Comparison of ENCODE assay signal across 1 cellular context in the genomic region with DNA sequence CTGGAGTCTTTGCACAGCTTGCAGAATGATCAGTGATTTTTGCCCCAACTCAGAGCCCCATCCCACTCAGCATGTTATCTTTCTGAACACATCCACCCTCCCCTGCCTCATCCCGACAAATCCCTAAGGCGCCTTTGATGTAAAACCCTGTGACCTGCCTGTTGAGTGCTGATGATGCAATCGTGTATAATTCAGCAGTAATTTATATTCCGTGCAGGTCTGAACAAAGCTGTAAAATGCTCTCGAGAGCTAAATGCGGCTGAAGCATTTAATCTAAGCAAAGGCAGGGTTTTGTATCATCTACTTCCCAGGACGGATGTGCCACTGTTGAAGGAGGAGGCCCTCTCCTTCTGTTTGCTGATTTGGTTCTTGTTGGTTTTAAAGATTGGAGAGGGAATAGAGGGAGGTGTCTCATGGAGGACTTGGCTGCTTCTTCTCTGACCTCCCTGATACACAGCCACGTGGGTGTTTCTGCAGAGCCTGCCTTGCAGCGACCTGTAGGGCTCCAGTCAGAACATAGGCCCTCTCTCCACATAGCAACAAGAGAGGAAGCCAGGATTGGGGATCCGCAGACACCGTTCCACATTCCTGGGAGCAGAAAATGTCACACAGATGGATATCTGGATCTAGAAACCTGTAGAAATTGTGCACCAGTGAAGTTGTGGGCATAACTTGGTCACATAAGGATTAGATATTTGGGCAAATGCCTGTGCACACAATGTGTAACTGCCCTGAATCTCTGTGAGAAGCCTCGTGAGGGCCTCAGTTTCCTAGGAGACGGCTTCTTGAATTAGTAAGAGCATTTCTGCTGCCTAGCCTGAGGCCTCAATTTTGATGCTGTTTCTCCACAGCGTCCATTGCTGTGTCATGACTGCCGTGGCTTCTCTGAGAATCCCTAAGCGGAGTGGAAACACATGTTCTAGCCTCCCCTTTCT.
TF ChIP-seq lines count a peak whose summit lies in the region.

No MANE protein-coding gene starts in this region.

TF ChIP-seq in K562, 482 proteins besides CTCF, POLR2A, EP300 and RAD21 (continued from another document and continues in another):
- TF ChIP-seq, protein P1, sequence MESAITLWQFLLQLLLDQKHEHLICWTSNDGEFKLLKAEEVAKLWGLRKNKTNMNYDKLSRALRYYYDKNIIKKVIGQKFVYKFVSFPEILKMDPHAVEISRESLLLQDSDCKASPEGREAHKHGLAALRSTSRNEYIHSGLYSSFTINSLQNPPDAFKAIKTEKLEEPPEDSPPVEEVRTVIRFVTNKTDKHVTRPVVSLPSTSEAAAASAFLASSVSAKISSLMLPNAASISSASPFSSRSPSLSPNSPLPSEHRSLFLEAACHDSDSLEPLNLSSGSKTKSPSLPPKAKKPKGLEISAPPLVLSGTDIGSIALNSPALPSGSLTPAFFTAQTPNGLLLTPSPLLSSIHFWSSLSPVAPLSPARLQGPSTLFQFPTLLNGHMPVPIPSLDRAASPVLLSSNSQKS (CRISPR knock-in tag; IDR thresholded peaks at IDR 0.05) = no peak
- no peak for TF ChIP-seq TEAD2 (tag; IDR thresholded peaks at IDR 0.05)
- no peak for TF ChIP-seq ZNF75A (CRISPR knock-in tag; IDR thresholded peaks at IDR 0.05)
- TF ChIP-seq, protein P2, sequence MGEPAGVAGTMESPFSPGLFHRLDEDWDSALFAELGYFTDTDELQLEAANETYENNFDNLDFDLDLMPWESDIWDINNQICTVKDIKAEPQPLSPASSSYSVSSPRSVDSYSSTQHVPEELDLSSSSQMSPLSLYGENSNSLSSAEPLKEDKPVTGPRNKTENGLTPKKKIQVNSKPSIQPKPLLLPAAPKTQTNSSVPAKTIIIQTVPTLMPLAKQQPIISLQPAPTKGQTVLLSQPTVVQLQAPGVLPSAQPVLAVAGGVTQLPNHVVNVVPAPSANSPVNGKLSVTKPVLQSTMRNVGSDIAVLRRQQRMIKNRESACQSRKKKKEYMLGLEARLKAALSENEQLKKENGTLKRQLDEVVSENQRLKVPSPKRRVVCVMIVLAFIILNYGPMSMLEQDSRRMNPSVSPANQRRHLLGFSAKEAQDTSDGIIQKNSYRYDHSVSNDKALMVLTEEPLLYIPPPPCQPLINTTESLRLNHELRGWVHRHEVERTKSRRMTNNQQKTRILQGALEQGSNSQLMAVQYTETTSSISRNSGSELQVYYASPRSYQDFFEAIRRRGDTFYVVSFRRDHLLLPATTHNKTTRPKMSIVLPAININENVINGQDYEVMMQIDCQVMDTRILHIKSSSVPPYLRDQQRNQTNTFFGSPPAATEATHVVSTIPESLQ (CRISPR knock-in tag; IDR thresholded peaks at IDR 0.05) = no peak
- no peak for TF ChIP-seq XRCC5 (IDR thresholded peaks at IDR 0.05; ENCODE audit: low read depth, low read length)
- TF ChIP-seq TCF3 (CRISPR knock-in tag; IDR thresholded peaks at IDR 0.05) = peak; percentile 51
- no peak for TF ChIP-seq POLR2H (tag; IDR thresholded peaks at IDR 0.05; ENCODE audit: low read depth)
- TF ChIP-seq SREBF2 (CRISPR knock-in tag; IDR thresholded peaks at IDR 0.05) = no peak
- no peak for TF ChIP-seq NRF1 (conservative IDR thresholded peaks at IDR 0.05 in 1 of 2, IDR thresholded peaks at IDR 0.05 in 1 of 2)
- TF ChIP-seq ZNF696 (CRISPR knock-in tag; conservative IDR thresholded peaks at IDR 0.05) = no peak
- TF ChIP-seq ZNF347 (CRISPR knock-in tag; IDR thresholded peaks at IDR 0.05; ENCODE audit: low read depth) = no peak
- TF ChIP-seq, protein P3, sequence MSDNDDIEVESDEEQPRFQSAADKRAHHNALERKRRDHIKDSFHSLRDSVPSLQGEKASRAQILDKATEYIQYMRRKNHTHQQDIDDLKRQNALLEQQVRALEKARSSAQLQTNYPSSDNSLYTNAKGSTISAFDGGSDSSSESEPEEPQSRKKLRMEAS (CRISPR knock-in tag; IDR thresholded peaks at IDR 0.05) = no peak
- no peak for TF ChIP-seq CBFB (CRISPR knock-in tag; IDR thresholded peaks at IDR 0.05)
- TF ChIP-seq, protein P4, sequence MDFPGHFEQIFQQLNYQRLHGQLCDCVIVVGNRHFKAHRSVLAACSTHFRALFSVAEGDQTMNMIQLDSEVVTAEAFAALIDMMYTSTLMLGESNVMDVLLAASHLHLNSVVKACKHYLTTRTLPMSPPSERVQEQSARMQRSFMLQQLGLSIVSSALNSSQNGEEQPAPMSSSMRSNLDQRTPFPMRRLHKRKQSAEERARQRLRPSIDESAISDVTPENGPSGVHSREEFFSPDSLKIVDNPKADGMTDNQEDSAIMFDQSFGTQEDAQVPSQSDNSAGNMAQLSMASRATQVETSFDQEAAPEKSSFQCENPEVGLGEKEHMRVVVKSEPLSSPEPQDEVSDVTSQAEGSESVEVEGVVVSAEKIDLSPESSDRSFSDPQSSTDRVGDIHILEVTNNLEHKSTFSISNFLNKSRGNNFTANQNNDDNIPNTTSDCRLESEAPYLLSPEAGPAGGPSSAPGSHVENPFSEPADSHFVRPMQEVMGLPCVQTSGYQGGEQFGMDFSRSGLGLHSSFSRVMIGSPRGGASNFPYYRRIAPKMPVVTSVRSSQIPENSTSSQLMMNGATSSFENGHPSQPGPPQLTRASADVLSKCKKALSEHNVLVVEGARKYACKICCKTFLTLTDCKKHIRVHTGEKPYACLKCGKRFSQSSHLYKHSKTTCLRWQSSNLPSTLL (IDR thresholded peaks at IDR 0.05) = no peak
- no peak for TF ChIP-seq ZNF717 (CRISPR knock-in tag; IDR thresholded peaks at IDR 0.05)
- no peak for TF ChIP-seq NCOA4 (IDR thresholded peaks at IDR 0.05; ENCODE audit: partially characterized antibody)
- TF ChIP-seq TAL1 (IDR thresholded peaks at IDR 0.05) = peak; percentile 51; the same call in 1 of the 2 replicates
- no peak for TF ChIP-seq FOXP1 (CRISPR knock-in tag; IDR thresholded peaks at IDR 0.05)
- TF ChIP-seq NCOR1 (IDR thresholded peaks at IDR 0.05) = no peak
- TF ChIP-seq, protein P5, sequence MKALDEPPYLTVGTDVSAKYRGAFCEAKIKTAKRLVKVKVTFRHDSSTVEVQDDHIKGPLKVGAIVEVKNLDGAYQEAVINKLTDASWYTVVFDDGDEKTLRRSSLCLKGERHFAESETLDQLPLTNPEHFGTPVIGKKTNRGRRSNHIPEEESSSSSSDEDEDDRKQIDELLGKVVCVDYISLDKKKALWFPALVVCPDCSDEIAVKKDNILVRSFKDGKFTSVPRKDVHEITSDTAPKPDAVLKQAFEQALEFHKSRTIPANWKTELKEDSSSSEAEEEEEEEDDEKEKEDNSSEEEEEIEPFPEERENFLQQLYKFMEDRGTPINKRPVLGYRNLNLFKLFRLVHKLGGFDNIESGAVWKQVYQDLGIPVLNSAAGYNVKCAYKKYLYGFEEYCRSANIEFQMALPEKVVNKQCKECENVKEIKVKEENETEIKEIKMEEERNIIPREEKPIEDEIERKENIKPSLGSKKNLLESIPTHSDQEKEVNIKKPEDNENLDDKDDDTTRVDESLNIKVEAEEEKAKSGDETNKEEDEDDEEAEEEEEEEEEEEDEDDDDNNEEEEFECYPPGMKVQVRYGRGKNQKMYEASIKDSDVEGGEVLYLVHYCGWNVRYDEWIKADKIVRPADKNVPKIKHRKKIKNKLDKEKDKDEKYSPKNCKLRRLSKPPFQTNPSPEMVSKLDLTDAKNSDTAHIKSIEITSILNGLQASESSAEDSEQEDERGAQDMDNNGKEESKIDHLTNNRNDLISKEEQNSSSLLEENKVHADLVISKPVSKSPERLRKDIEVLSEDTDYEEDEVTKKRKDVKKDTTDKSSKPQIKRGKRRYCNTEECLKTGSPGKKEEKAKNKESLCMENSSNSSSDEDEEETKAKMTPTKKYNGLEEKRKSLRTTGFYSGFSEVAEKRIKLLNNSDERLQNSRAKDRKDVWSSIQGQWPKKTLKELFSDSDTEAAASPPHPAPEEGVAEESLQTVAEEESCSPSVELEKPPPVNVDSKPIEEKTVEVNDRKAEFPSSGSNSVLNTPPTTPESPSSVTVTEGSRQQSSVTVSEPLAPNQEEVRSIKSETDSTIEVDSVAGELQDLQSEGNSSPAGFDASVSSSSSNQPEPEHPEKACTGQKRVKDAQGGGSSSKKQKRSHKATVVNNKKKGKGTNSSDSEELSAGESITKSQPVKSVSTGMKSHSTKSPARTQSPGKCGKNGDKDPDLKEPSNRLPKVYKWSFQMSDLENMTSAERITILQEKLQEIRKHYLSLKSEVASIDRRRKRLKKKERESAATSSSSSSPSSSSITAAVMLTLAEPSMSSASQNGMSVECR (CRISPR knock-in tag; IDR thresholded peaks at IDR 0.05) = no peak
- TF ChIP-seq ZNF431 (CRISPR knock-in tag; IDR thresholded peaks at IDR 0.05) = no peak
- TF ChIP-seq, protein P6, sequence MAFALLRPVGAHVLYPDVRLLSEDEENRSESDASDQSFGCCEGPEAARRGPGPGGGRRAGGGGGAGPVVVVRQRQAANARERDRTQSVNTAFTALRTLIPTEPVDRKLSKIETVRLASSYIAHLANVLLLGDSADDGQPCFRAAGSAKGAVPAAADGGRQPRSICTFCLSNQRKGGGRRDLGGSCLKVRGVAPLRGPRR (CRISPR knock-in tag; IDR thresholded peaks at IDR 0.05) = no peak
- no peak for TF ChIP-seq ZKSCAN3 (CRISPR knock-in tag; IDR thresholded peaks at IDR 0.05)
- TF ChIP-seq ZNF583 (CRISPR knock-in tag; IDR thresholded peaks at IDR 0.05) = no peak
- no peak for TF ChIP-seq ZNF23 (CRISPR knock-in tag; IDR thresholded peaks at IDR 0.05)
- TF ChIP-seq PTTG1 (tag; IDR thresholded peaks at IDR 0.05; ENCODE audit: low read depth) = no peak
- TF ChIP-seq ZNF324 (CRISPR knock-in tag; IDR thresholded peaks at IDR 0.05) = no peak
- TF ChIP-seq U2AF2 (optimal IDR thresholded peaks at IDR 0.05; ENCODE audit: low read depth, low read length) = no peak
- TF ChIP-seq SAP30 (IDR thresholded peaks at IDR 0.05; ENCODE audit: borderline replicate concordance, insufficient read depth, low read depth, low read length, poor library complexity, severe bottlenecking) = no peak
- no peak for TF ChIP-seq PRPF4 (IDR thresholded peaks at IDR 0.05; ENCODE audit: insufficient read depth, low read depth, low read length, poor library complexity, severe bottlenecking)
- TF ChIP-seq CREB1 (IDR thresholded peaks at IDR 0.05) = no peak
- no peak for TF ChIP-seq CREB1 (CRISPR knock-in tag; IDR thresholded peaks at IDR 0.05)
- TF ChIP-seq, protein P7, sequence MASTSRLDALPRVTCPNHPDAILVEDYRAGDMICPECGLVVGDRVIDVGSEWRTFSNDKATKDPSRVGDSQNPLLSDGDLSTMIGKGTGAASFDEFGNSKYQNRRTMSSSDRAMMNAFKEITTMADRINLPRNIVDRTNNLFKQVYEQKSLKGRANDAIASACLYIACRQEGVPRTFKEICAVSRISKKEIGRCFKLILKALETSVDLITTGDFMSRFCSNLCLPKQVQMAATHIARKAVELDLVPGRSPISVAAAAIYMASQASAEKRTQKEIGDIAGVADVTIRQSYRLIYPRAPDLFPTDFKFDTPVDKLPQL (IDR thresholded peaks at IDR 0.05; ENCODE audit: extremely low read depth, insufficient read length) = no peak
- TF ChIP-seq ETS2 (tag; IDR thresholded peaks at IDR 0.05; ENCODE audit: borderline replicate concordance, poor library complexity, severe bottlenecking) = no peak
- TF ChIP-seq ZBTB7A (IDR thresholded peaks at IDR 0.05; ENCODE audit: borderline replicate concordance, control insufficient read depth, low read depth, low read length) = no peak
- TF ChIP-seq DDX20 (tag; IDR thresholded peaks at IDR 0.05; ENCODE audit: low read depth) = no peak
- TF ChIP-seq, protein P8, sequence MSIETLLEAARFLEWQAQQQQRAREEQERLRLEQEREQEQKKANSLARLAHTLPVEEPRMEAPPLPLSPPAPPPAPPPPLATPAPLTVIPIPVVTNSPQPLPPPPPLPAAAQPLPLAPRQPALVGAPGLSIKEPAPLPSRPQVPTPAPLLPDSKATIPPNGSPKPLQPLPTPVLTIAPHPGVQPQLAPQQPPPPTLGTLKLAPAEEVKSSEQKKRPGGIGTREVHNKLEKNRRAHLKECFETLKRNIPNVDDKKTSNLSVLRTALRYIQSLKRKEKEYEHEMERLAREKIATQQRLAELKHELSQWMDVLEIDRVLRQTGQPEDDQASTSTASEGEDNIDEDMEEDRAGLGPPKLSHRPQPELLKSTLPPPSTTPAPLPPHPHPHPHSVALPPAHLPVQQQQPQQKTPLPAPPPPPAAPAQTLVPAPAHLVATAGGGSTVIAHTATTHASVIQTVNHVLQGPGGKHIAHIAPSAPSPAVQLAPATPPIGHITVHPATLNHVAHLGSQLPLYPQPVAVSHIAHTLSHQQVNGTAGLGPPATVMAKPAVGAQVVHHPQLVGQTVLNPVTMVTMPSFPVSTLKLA (conservative IDR thresholded peaks at IDR 0.05) = no peak
- no peak for TF ChIP-seq RFX5 (IDR thresholded peaks at IDR 0.05; ENCODE audit: low read depth, low read length)
- TF ChIP-seq HMG20B (CRISPR knock-in tag; IDR thresholded peaks at IDR 0.05) = no peak
- TF ChIP-seq FOXM1 (IDR thresholded peaks at IDR 0.05; ENCODE audit: low read depth) = no peak
- no peak for TF ChIP-seq FOXM1 (CRISPR knock-in tag; IDR thresholded peaks at IDR 0.05; ENCODE audit: low read depth)
- no peak for TF ChIP-seq MAFF (IDR thresholded peaks at IDR 0.05; ENCODE audit: low read length)
- no peak for TF ChIP-seq SRSF9 (IDR thresholded peaks at IDR 0.05; ENCODE audit: borderline replicate concordance, low read depth, low read length)
- no peak for TF ChIP-seq NCOA2 (IDR thresholded peaks at IDR 0.05; ENCODE audit: partially characterized antibody in 2 of 2)
- no peak for TF ChIP-seq STAT5B (CRISPR knock-in tag; IDR thresholded peaks at IDR 0.05)
- TF ChIP-seq ZNF57 (CRISPR knock-in tag; IDR thresholded peaks at IDR 0.05) = no peak
- TF ChIP-seq, protein P9, sequence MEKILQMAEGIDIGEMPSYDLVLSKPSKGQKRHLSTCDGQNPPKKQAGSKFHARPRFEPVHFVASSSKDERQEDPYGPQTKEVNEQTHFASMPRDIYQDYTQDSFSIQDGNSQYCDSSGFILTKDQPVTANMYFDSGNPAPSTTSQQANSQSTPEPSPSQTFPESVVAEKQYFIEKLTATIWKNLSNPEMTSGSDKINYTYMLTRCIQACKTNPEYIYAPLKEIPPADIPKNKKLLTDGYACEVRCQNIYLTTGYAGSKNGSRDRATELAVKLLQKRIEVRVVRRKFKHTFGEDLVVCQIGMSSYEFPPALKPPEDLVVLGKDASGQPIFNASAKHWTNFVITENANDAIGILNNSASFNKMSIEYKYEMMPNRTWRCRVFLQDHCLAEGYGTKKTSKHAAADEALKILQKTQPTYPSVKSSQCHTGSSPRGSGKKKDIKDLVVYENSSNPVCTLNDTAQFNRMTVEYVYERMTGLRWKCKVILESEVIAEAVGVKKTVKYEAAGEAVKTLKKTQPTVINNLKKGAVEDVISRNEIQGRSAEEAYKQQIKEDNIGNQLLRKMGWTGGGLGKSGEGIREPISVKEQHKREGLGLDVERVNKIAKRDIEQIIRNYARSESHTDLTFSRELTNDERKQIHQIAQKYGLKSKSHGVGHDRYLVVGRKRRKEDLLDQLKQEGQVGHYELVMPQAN (IDR thresholded peaks at IDR 0.05; ENCODE audit: borderline replicate concordance) = no peak
- no peak for TF ChIP-seq PHF21A (IDR thresholded peaks at IDR 0.05; ENCODE audit: borderline replicate concordance, low read depth)
- TF ChIP-seq SMAD4 (CRISPR knock-in tag; conservative IDR thresholded peaks at IDR 0.05) = no peak
- TF ChIP-seq BRCA1 (IDR thresholded peaks at IDR 0.05) = no peak
- TF ChIP-seq BRCA1 (CRISPR knock-in tag; IDR thresholded peaks at IDR 0.05) = no peak
- no peak for TF ChIP-seq HNRNPUL1 (IDR thresholded peaks at IDR 0.05; ENCODE audit: low read length)
- TF ChIP-seq, protein P10, sequence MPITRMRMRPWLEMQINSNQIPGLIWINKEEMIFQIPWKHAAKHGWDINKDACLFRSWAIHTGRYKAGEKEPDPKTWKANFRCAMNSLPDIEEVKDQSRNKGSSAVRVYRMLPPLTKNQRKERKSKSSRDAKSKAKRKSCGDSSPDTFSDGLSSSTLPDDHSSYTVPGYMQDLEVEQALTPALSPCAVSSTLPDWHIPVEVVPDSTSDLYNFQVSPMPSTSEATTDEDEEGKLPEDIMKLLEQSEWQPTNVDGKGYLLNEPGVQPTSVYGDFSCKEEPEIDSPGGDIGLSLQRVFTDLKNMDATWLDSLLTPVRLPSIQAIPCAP (CRISPR knock-in tag; IDR thresholded peaks at IDR 0.05; ENCODE audit: borderline replicate concordance) = no peak
- peak; percentile 25; the same call in 1 of the 2 replicates for TF ChIP-seq HDAC2 (IDR thresholded peaks at IDR 0.05)
- TF ChIP-seq XRCC3 (IDR thresholded peaks at IDR 0.05) = no peak
